In the genomic region with DNA sequence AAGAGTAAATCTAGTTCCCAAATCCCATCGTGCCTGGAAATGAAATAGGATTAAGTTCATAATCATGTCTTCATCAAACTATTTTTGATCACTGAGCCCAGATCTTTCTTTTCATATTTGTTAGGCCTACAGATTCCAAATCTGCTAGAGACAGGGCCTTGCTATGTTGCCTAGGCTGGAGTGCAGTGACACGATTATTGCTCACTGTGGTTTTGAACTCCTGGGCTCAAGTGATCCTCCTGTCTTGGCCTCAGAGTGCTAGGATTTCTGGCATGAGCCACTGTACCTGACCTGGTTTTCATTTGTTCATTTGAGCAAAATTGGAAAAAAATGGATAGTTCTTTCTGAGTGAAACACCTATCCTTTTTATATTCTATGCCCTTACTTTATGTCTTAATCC, we compare ENCODE assay signal across 1 cellular context.
TF ChIP-seq lines count a peak whose summit lies in the region.

No MANE protein-coding gene starts in this region.

TF ChIP-seq in HCT116, 20 proteins besides CTCF, POLR2A, EP300 and RAD21 (continued from another document):
- TF ChIP-seq, protein P1, sequence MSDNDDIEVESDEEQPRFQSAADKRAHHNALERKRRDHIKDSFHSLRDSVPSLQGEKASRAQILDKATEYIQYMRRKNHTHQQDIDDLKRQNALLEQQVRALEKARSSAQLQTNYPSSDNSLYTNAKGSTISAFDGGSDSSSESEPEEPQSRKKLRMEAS (IDR thresholded peaks at IDR 0.05): no peak
- TF ChIP-seq EZH2 (IDR thresholded peaks at IDR 0.05) (no peak), EZH2phosphoT487 (IDR thresholded peaks at IDR 0.05; ENCODE audit: borderline replicate concordance) (no peak)
- TF ChIP-seq, protein P2, sequence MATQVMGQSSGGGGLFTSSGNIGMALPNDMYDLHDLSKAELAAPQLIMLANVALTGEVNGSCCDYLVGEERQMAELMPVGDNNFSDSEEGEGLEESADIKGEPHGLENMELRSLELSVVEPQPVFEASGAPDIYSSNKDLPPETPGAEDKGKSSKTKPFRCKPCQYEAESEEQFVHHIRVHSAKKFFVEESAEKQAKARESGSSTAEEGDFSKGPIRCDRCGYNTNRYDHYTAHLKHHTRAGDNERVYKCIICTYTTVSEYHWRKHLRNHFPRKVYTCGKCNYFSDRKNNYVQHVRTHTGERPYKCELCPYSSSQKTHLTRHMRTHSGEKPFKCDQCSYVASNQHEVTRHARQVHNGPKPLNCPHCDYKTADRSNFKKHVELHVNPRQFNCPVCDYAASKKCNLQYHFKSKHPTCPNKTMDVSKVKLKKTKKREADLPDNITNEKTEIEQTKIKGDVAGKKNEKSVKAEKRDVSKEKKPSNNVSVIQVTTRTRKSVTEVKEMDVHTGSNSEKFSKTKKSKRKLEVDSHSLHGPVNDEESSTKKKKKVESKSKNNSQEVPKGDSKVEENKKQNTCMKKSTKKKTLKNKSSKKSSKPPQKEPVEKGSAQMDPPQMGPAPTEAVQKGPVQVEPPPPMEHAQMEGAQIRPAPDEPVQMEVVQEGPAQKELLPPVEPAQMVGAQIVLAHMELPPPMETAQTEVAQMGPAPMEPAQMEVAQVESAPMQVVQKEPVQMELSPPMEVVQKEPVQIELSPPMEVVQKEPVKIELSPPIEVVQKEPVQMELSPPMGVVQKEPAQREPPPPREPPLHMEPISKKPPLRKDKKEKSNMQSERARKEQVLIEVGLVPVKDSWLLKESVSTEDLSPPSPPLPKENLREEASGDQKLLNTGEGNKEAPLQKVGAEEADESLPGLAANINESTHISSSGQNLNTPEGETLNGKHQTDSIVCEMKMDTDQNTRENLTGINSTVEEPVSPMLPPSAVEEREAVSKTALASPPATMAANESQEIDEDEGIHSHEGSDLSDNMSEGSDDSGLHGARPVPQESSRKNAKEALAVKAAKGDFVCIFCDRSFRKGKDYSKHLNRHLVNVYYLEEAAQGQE (IDR thresholded peaks at IDR 0.05; ENCODE audit: low read depth): no peak
- TF ChIP-seq, protein P3, sequence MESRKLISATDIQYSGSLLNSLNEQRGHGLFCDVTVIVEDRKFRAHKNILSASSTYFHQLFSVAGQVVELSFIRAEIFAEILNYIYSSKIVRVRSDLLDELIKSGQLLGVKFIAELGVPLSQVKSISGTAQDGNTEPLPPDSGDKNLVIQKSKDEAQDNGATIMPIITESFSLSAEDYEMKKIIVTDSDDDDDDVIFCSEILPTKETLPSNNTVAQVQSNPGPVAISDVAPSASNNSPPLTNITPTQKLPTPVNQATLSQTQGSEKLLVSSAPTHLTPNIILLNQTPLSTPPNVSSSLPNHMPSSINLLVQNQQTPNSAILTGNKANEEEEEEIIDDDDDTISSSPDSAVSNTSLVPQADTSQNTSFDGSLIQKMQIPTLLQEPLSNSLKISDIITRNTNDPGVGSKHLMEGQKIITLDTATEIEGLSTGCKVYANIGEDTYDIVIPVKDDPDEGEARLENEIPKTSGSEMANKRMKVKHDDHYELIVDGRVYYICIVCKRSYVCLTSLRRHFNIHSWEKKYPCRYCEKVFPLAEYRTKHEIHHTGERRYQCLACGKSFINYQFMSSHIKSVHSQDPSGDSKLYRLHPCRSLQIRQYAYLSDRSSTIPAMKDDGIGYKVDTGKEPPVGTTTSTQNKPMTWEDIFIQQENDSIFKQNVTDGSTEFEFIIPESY (IDR thresholded peaks at IDR 0.05; ENCODE audit: extremely low read depth, insufficient replicate concordance, low read length): no peak
